In genomic region chr11:74932169-74932568, GRCh38 we compare ENCODE assay signal across 2 cellular contexts.
TF ChIP-seq lines count a peak whose summit lies in the region.

No MANE protein-coding gene starts in this region.

TF ChIP-seq in IMR-90, 13 proteins besides CTCF, POLR2A, EP300 and RAD21:
- TF ChIP-seq FOS (IDR thresholded peaks at IDR 0.05; ENCODE audit: low read depth, low read length) (peak; percentile 40; the same call in 1 of the 2 replicates), RFX5 (IDR thresholded peaks at IDR 0.05; ENCODE audit: low read depth, low read length) (no peak)
TF ChIP-seq in IMR-90: peak in this region for 1.

TF ChIP-seq in GM12891, 5 proteins besides CTCF, POLR2A, EP300 and RAD21:
- TF ChIP-seq POLR2AphosphoS5 (IDR thresholded peaks at IDR 0.05; ENCODE audit: low read depth, low read length) (no peak), TAF1 (IDR thresholded peaks at IDR 0.05; ENCODE audit: low read depth, low read length) (no peak), PAX5 (IDR thresholded peaks at IDR 0.05; ENCODE audit: insufficient read depth, low read length, severe bottlenecking) (no peak), POU2F2 (IDR thresholded peaks at IDR 0.05; ENCODE audit: low read depth, low read length) (no peak), SPI1 (IDR thresholded peaks at IDR 0.05; ENCODE audit: low read depth, low read length) (no peak)
